In genomic region chr9:38012767-38013450, GRCh38 we compare ENCODE assay signal across 22 cellular contexts.
"Had no signal": no experiment of that assay in that cellular context is flagged by ENCODE, and none has a peak within 500 bp of the region (broad histone marks: within the 10 kb centered on the region; RNA-seq: fewer than 3 reads in every experiment).

No MANE protein-coding gene starts in this region.

- H3K27ac ChIP-seq: parathyroid adenoma, prostate gland, spleen, tibial artery had no signal

- H3K4me1 ChIP-seq: parathyroid adenoma had no signal

- H3K27me3 Mint-ChIP-seq: stimulated activated naive CD8-positive, alpha-beta T cell treated with anti-CD3 and anti-CD28 coated beads, Interleukin-15, Interleukin-2, amounts not matched to agents 100 ng/mL and 50 ng/mL, for 24 hours had no signal

- H3K36me3 Mint-ChIP-seq: naive thymus-derived CD8-positive, alpha-beta T cell had no signal

- H3K27me3 ChIP-seq: dorsolateral prefrontal cortex, spleen, tibial artery had no signal

- H3K27ac Mint-ChIP-seq: naive thymus-derived CD8-positive, alpha-beta T cell; stimulated activated memory B cell treated with anti-CD40 and anti-IgM and Interleukin-4, amounts not matched to agents 10 μg/mL and 1 μg/mL and 100 μg/mL, for 72 hours; stimulated activated naive CD8-positive, alpha-beta T cell treated with anti-CD3 and anti-CD28 coated beads, Interleukin-15, Interleukin-2, amounts not matched to agents 100 ng/mL and 50 ng/mL, for 24 hours had no signal

- H3K9me3 ChIP-seq: mucosa of descending colon, prostate gland, spleen, tibial artery had no signal

- H2AFZ ChIP-seq: parathyroid adenoma had no signal

- H3K4me3 Mint-ChIP-seq: naive thymus-derived CD8-positive, alpha-beta T cell; neural crest cell; stimulated activated memory B cell treated with anti-CD40 and anti-IgM and Interleukin-4, amounts not matched to agents 10 μg/mL and 1 μg/mL and 100 μg/mL, for 72 hours; stimulated activated naive CD8-positive, alpha-beta T cell treated with anti-CD3 and anti-CD28 coated beads, Interleukin-15, Interleukin-2, amounts not matched to agents 100 ng/mL and 50 ng/mL, for 24 hours had no signal

- H3K36me3 ChIP-seq: prostate gland had no signal

- ATAC-seq: esophagus mucosa; left lobe of liver; mucosa of descending colon; naive thymus-derived CD8-positive, alpha-beta T cell; sciatic nerve; stimulated activated memory B cell treated with anti-CD40 and anti-IgM and Interleukin-4, amounts not matched to agents 10 μg/mL and 1 μg/mL and 100 μg/mL, for 72 hours had no signal

- H3K9me3 Mint-ChIP-seq: naive thymus-derived CD8-positive, alpha-beta T cell; neural crest cell; stimulated activated memory B cell treated with anti-CD40 and anti-IgM and Interleukin-4, amounts not matched to agents 10 μg/mL and 1 μg/mL and 100 μg/mL, for 72 hours; stimulated activated naive CD8-positive, alpha-beta T cell treated with anti-CD3 and anti-CD28 coated beads, Interleukin-15, Interleukin-2, amounts not matched to agents 100 ng/mL and 50 ng/mL, for 24 hours had no signal

- DNase-seq: cortex of kidney; dorsolateral prefrontal cortex; effector CD8-positive, alpha-beta T cell; islet precursor cell; mammary epithelial cell; mucosa of descending colon; naive thymus-derived CD8-positive, alpha-beta T cell; occipital lobe; retina; spleen; stimulated activated CD4-positive, alpha-beta T cell treated with anti-CD3 and anti-CD28 coated beads, Interleukin-15, amount 100 ng/mL, for 24 hours; stimulated activated CD4-positive, alpha-beta T cell treated with anti-CD3 and anti-CD28 coated beads, Interleukin-1b, Interleukin-23, amount 100 ng/mL, for 48 hours; stimulated activated CD4-positive, alpha-beta T cell treated with anti-CD3 and anti-CD28 coated beads, Interleukin-4, amount 100 ng/mL, for 24 hours; tibial artery had no signal

- H3K9ac ChIP-seq: parathyroid adenoma had no signal

- H3K4me3 ChIP-seq: dorsolateral prefrontal cortex, mucosa of descending colon, prostate gland, spleen, tibial artery had no signal
